In the genomic region with DNA sequence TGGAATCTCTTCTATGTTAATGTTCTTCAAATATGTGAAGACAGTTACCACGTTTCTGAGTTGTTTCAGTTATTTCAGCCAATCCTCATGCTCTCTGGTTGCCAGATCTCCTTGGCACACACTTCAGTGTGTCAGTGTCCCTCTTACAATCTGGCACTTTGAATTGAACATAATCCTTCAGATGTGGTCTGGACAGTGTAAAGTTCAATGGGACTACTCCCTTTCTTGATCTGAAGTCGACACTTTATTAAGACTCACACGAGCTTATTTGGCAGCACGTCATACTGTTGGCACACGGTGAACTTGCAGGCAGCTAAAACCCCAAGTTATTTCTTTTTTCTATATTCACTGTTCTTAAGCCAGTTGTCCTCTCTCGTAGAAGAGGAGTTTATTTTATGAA, we compare ENCODE assay signal across 15 cellular contexts. TPM values are rescaled to one million over a fixed set of nuclear protein-coding genes. Genes with fewer than 3 reads are reported as not detected.
A peak's percentile ranks its signal among the peaks of the same experiment; 100 is the strongest.
DNase-seq lines count a peak whose midpoint lies in the region; ATAC-seq and TF ChIP-seq lines count a peak whose summit lies in the region.
"Had no signal": no experiment of that assay in that cellular context is flagged by ENCODE, and none has a peak within 500 bp of the region (broad histone marks: within the 10 kb centered on the region; RNA-seq: fewer than 3 reads in every experiment).

No MANE protein-coding gene starts in this region.

- peak overlapping the region; percentile 1 for H3K4me2 ChIP-seq in smooth muscle cell

- H3K9ac ChIP-seq in colonic mucosa (ENCODE audit: low read depth in 2 of 2, low read length in 2 of 2) (no peak overlapping the region), smooth muscle cell (ENCODE audit: low read depth) (no peak overlapping the region)

- H3K79me2 ChIP-seq in smooth muscle cell (ENCODE audit: low read depth): no peaks in the 10 kb centered on the region

- H3K27ac ChIP-seq in colonic mucosa (no peak overlapping the region), smooth muscle cell (ENCODE audit: low read depth) (no peak overlapping the region)
- H3K27ac ChIP-seq: adrenal gland, right lobe of liver, SK-N-MC had no signal

- peaks cover 11% of the 10 kb centered on the region for H3K4me1 ChIP-seq in colonic mucosa
- H3K4me1 ChIP-seq in smooth muscle cell (ENCODE audit: low read depth): no peaks in the 10 kb centered on the region
- H3K4me1 ChIP-seq: right lobe of liver had no signal

- WGBS in smooth muscle cell (ENCODE audit: low lambda C conversion rate): 27% methylated on average over 6 of the region's 6 CpGs

- H3K36me3 ChIP-seq in colonic mucosa: no peaks in the 10 kb centered on the region
- H3K36me3 ChIP-seq in smooth muscle cell (ENCODE audit: low read depth): no peaks in the 10 kb centered on the region
- H3K36me3 ChIP-seq: adrenal gland, right lobe of liver had no signal

- H3F3A ChIP-seq in smooth muscle cell (ENCODE audit: low read depth): no peaks in the 10 kb centered on the region

- TF ChIP-seq CTCF in colonic mucosa (IDR thresholded peaks at IDR 0.05) (no peak), smooth muscle cell (IDR thresholded peaks at IDR 0.05; ENCODE audit: borderline replicate concordance, insufficient read depth, poor library complexity, severe bottlenecking) (no peak)

- H3K27me3 ChIP-seq in colonic mucosa (no peaks in the 10 kb centered on the region), smooth muscle cell (ENCODE audit: low read depth) (no peaks in the 10 kb centered on the region)
- H3K27me3 ChIP-seq: adrenal gland, right lobe of liver had no signal

- H3K9me3 ChIP-seq in colonic mucosa (no peaks in the 10 kb centered on the region), smooth muscle cell (replicated peaks; ENCODE audit: low read depth) (no peaks in the 10 kb centered on the region)
- H3K9me3 ChIP-seq: right lobe of liver had no signal

- H3K4me3 ChIP-seq in colonic mucosa (no peak overlapping the region), smooth muscle cell (no peak overlapping the region)
- H3K4me3 ChIP-seq: adrenal gland, right lobe of liver, SK-N-MC had no signal

- peak; percentile 95 for ATAC-seq in left colon
- no peak for ATAC-seq in GM19455 (IDR thresholded peaks at IDR 0.05; ENCODE audit: unreplicated experiment)
- no peak for ATAC-seq in GM21390 (IDR thresholded peaks at IDR 0.05; ENCODE audit: unreplicated experiment)
- no peak for ATAC-seq in GM18868 (IDR thresholded peaks at IDR 0.05; ENCODE audit: unreplicated experiment)
- ATAC-seq: effector memory CD8-positive, alpha-beta T cell had no signal

- DNase-seq in LoVo (ENCODE audit: low spot score) (peak; percentile 80), colonic mucosa (peak; percentile 27), left colon (peak in 1 of 2 donors; percentile 22), smooth muscle cell (lab: John Stamatoyannopoulos, UW; ENCODE audit: unreplicated experiment) (no peak), NCI-H2081 treated with DMSO at 0.1 percent for 48 hours (lab: John Stamatoyannopoulos, UW) (no peak)
- DNase-seq: adrenal gland; CD4-positive, alpha-beta memory T cell; effector memory CD8-positive, alpha-beta T cell; NK-92 treated with Interleukin-12 subunit alpha and Interleukin-12 subunit beta, amount 100 ng/mL, for 24 hours; right lobe of liver had no signal

- intact Hi-C loops in colonic mucosa (cut with DNase I): loop anchor here (5.0 to 10.0 kb wide), 2 partner anchors 121 to 556 kb away; no protein-coding TSS in a partner anchor
- intact Hi-C loops in left colon (cut with DNase I, micrococcal nuclease): no loop called here

- no peaks in the 10 kb centered on the region for H4K20me1 ChIP-seq in smooth muscle cell (ENCODE audit: low read depth)

- H2AFZ ChIP-seq in smooth muscle cell (ENCODE audit: low read depth): no peak overlapping the region

RNA-seq across cellular contexts. Expression of a gene that starts 28.2 kb away (rescaled TPM):
- total RNA-seq in colonic mucosa: 1 to 10 TPM; 4.7 to 8.4 TPM
- 10 to 100 TPM in 1 of 2 donors, 1 to 10 TPM in 1; 9.3 to 10.6 TPM for total RNA-seq in left colon
- 7.8 and 7.9 TPM in 2 replicates for total RNA-seq in smooth muscle cell
- polyA plus RNA-seq in smooth muscle cell: 3.5 and 8.8 TPM in 2 replicates
- polyA plus RNA-seq: IgD-negative memory B cell had no signal

Comparison
In these comparisons a context has a peak if more than half of its experiments do, and no peak if none do; other contexts are left out.
1. DNase-seq: peak in LoVo (single experiment) and colonic mucosa (single experiment); none in smooth muscle cell (single experiment) and NCI-H2081 treated with DMSO at 0.1 percent for 48 hours (single experiment).